In genomic region chr6:146814148-146814750, GRCh38 we compare ENCODE assay signal across 1 cellular context.
TF ChIP-seq lines count a peak whose summit lies in the region.

No MANE protein-coding gene starts in this region.

TF ChIP-seq in SK-N-SH treated with all-trans-retinoic acid at 6 μM for 48 hours, 23 proteins besides CTCF, POLR2A, EP300 and RAD21 (continued from another document):
- no peak for TF ChIP-seq PATZ1 (CRISPR knock-in tag; IDR thresholded peaks at IDR 0.05; ENCODE audit: borderline replicate concordance)
- TF ChIP-seq ZFP30 (CRISPR knock-in tag; IDR thresholded peaks at IDR 0.05) = no peak
- no peak for TF ChIP-seq CREB5 (CRISPR knock-in tag; IDR thresholded peaks at IDR 0.05; ENCODE audit: low read depth)
- TF ChIP-seq POU6F1 (CRISPR knock-in tag; IDR thresholded peaks at IDR 0.05; ENCODE audit: borderline replicate concordance, low read depth) = no peak
- no peak for TF ChIP-seq ZFP3 (CRISPR knock-in tag; IDR thresholded peaks at IDR 0.05)
- no peak for TF ChIP-seq ISL1 (CRISPR knock-in tag; IDR thresholded peaks at IDR 0.05)
- no peak for TF ChIP-seq ESRRG (CRISPR knock-in tag; IDR thresholded peaks at IDR 0.05)
